In genomic region chr6:29752451-29753308, GRCh38 we compare ENCODE assay signal across 1 cellular context.
TF ChIP-seq lines count a peak whose summit lies in the region.

No MANE protein-coding gene starts in this region.

TF ChIP-seq in HepG2, 621 proteins besides CTCF, POLR2A, EP300 and RAD21 (continued from another document and continues in another):
- TF ChIP-seq, protein P1, sequence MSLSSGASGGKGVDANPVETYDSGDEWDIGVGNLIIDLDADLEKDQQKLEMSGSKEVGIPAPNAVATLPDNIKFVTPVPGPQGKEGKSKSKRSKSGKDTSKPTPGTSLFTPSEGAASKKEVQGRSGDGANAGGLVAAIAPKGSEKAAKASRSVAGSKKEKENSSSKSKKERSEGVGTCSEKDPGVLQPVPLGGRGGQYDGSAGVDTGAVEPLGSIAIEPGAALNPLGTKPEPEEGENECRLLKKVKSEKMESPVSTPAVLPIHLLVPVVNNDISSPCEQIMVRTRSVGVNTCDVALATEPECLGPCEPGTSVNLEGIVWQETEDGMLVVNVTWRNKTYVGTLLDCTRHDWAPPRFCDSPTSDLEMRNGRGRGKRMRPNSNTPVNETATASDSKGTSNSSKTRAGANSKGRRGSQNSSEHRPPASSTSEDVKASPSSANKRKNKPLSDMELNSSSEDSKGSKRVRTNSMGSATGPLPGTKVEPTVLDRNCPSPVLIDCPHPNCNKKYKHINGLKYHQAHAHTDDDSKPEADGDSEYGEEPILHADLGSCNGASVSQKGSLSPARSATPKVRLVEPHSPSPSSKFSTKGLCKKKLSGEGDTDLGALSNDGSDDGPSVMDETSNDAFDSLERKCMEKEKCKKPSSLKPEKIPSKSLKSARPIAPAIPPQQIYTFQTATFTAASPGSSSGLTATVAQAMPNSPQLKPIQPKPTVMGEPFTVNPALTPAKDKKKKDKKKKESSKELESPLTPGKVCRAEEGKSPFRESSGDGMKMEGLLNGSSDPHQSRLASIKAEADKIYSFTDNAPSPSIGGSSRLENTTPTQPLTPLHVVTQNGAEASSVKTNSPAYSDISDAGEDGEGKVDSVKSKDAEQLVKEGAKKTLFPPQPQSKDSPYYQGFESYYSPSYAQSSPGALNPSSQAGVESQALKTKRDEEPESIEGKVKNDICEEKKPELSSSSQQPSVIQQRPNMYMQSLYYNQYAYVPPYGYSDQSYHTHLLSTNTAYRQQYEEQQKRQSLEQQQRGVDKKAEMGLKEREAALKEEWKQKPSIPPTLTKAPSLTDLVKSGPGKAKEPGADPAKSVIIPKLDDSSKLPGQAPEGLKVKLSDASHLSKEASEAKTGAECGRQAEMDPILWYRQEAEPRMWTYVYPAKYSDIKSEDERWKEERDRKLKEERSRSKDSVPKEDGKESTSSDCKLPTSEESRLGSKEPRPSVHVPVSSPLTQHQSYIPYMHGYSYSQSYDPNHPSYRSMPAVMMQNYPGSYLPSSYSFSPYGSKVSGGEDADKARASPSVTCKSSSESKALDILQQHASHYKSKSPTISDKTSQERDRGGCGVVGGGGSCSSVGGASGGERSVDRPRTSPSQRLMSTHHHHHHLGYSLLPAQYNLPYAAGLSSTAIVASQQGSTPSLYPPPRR (CRISPR knock-in tag; IDR thresholded peaks at IDR 0.05; ENCODE audit: borderline replicate concordance): no peak
- TF ChIP-seq CAMTA2 (CRISPR knock-in tag; IDR thresholded peaks at IDR 0.05; ENCODE audit: borderline replicate concordance) (no peak; the same call in 1 of the 2 replicates), FOXC1 (CRISPR knock-in tag; IDR thresholded peaks at IDR 0.05; ENCODE audit: borderline replicate concordance) (no peak), TEF (CRISPR knock-in tag; IDR thresholded peaks at IDR 0.05) (no peak), SMC3 (IDR thresholded peaks at IDR 0.05; ENCODE audit: low read length) (peak; percentile 62; the same call in 1 of the 2 replicates), ZSCAN9 (CRISPR knock-in tag; IDR thresholded peaks at IDR 0.05; ENCODE audit: borderline replicate concordance) (peak; percentile 82), RNF219 (CRISPR knock-in tag; IDR thresholded peaks at IDR 0.05) (no peak), CC2D1A (CRISPR knock-in tag; IDR thresholded peaks at IDR 0.05) (no peak), TAF15 (IDR thresholded peaks at IDR 0.05; ENCODE audit: low read depth, low read length, poor library complexity, severe bottlenecking) (peak; percentile 72), RCOR2 (CRISPR knock-in tag; IDR thresholded peaks at IDR 0.05) (peak; percentile 35; the same call in 1 of the 2 replicates), ZNF558 (CRISPR knock-in tag; IDR thresholded peaks at IDR 0.05; ENCODE audit: borderline replicate concordance) (0 out of 2 replicates have a peak, but pooled peaks have one; percentile 55), U2AF2 (IDR thresholded peaks at IDR 0.05; ENCODE audit: low read depth, low read length) (0 out of 2 replicates have a peak, but pooled peaks have one; percentile 69), E2F5 (CRISPR knock-in tag; conservative IDR thresholded peaks at IDR 0.05) (no peak), MAFF (IDR thresholded peaks at IDR 0.05; ENCODE audit: low read depth, low read length) (no peak), DNMT3B (CRISPR knock-in tag; conservative IDR thresholded peaks at IDR 0.05) (0 out of 2 replicates have a peak, but pooled peaks have one; percentile 60), PRMT3 (CRISPR knock-in tag; IDR thresholded peaks at IDR 0.05; ENCODE audit: borderline replicate concordance, low read depth) (no peak), ZC3H4 (CRISPR knock-in tag; IDR thresholded peaks at IDR 0.05; ENCODE audit: borderline replicate concordance) (no peak), ATF7 (IDR thresholded peaks at IDR 0.05) (peak; percentile 42), ATF7 (CRISPR knock-in tag; IDR thresholded peaks at IDR 0.05) (no peak), ZSCAN20 (CRISPR knock-in tag; IDR thresholded peaks at IDR 0.05; ENCODE audit: borderline replicate concordance) (peak; percentile 92; the same call in 1 of the 2 replicates), LRRFIP1 (CRISPR knock-in tag; conservative IDR thresholded peaks at IDR 0.05) (no peak), MIER2 (CRISPR knock-in tag; IDR thresholded peaks at IDR 0.05) (no peak), RAD51 (IDR thresholded peaks at IDR 0.05; ENCODE audit: borderline replicate concordance) (no peak), SUZ12 (IDR thresholded peaks at IDR 0.05; ENCODE audit: low read depth, low read length) (no peak), PHF21A (CRISPR knock-in tag; IDR thresholded peaks at IDR 0.05) (no peak), CEBPG (CRISPR knock-in tag; IDR thresholded peaks at IDR 0.05) (peak; percentile 33; the same call in 1 of the 2 replicates), ZBTB37 (CRISPR knock-in tag; IDR thresholded peaks at IDR 0.05) (no peak), ZNF251 (CRISPR knock-in tag; IDR thresholded peaks at IDR 0.05) (no peak), ZBTB38 (CRISPR knock-in tag; IDR thresholded peaks at IDR 0.05) (no peak), ZNF580 (CRISPR knock-in tag; IDR thresholded peaks at IDR 0.05; ENCODE audit: borderline replicate concordance, low read depth) (peak; percentile 78; the same call in 1 of the 2 replicates), ZSCAN25 (CRISPR knock-in tag; IDR thresholded peaks at IDR 0.05) (peak; percentile 33; the same call in 1 of the 2 replicates)
- TF ChIP-seq, protein P2, sequence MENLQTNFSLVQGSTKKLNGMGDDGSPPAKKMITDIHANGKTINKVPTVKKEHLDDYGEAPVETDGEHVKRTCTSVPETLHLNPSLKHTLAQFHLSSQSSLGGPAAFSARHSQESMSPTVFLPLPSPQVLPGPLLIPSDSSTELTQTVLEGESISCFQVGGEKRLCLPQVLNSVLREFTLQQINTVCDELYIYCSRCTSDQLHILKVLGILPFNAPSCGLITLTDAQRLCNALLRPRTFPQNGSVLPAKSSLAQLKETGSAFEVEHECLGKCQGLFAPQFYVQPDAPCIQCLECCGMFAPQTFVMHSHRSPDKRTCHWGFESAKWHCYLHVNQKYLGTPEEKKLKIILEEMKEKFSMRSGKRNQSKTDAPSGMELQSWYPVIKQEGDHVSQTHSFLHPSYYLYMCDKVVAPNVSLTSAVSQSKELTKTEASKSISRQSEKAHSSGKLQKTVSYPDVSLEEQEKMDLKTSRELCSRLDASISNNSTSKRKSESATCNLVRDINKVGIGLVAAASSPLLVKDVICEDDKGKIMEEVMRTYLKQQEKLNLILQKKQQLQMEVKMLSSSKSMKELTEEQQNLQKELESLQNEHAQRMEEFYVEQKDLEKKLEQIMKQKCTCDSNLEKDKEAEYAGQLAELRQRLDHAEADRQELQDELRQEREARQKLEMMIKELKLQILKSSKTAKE (CRISPR knock-in tag; IDR thresholded peaks at IDR 0.05; ENCODE audit: borderline replicate concordance): no peak
- TF ChIP-seq, protein P3, sequence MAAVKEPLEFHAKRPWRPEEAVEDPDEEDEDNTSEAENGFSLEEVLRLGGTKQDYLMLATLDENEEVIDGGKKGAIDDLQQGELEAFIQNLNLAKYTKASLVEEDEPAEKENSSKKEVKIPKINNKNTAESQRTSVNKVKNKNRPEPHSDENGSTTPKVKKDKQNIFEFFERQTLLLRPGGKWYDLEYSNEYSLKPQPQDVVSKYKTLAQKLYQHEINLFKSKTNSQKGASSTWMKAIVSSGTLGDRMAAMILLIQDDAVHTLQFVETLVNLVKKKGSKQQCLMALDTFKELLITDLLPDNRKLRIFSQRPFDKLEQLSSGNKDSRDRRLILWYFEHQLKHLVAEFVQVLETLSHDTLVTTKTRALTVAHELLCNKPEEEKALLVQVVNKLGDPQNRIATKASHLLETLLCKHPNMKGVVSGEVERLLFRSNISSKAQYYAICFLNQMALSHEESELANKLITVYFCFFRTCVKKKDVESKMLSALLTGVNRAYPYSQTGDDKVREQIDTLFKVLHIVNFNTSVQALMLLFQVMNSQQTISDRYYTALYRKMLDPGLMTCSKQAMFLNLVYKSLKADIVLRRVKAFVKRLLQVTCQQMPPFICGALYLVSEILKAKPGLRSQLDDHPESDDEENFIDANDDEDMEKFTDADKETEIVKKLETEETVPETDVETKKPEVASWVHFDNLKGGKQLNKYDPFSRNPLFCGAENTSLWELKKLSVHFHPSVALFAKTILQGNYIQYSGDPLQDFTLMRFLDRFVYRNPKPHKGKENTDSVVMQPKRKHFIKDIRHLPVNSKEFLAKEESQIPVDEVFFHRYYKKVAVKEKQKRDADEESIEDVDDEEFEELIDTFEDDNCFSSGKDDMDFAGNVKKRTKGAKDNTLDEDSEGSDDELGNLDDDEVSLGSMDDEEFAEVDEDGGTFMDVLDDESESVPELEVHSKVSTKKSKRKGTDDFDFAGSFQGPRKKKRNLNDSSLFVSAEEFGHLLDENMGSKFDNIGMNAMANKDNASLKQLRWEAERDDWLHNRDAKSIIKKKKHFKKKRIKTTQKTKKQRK (IDR thresholded peaks at IDR 0.05; ENCODE audit: low read length): no peak
- TF ChIP-seq, protein P4, sequence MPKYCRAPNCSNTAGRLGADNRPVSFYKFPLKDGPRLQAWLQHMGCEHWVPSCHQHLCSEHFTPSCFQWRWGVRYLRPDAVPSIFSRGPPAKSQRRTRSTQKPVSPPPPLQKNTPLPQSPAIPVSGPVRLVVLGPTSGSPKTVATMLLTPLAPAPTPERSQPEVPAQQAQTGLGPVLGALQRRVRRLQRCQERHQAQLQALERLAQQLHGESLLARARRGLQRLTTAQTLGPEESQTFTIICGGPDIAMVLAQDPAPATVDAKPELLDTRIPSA (CRISPR knock-in tag; IDR thresholded peaks at IDR 0.05; ENCODE audit: borderline replicate concordance): no peak
- TF ChIP-seq, protein P5, sequence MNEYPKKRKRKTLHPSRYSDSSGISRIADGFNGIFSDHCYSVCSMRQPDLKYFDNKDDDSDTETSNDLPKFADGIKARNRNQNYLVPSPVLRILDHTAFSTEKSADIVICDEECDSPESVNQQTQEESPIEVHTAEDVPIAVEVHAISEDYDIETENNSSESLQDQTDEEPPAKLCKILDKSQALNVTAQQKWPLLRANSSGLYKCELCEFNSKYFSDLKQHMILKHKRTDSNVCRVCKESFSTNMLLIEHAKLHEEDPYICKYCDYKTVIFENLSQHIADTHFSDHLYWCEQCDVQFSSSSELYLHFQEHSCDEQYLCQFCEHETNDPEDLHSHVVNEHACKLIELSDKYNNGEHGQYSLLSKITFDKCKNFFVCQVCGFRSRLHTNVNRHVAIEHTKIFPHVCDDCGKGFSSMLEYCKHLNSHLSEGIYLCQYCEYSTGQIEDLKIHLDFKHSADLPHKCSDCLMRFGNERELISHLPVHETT (CRISPR knock-in tag; conservative IDR thresholded peaks at IDR 0.05): no peak
